Comparison of ENCODE assay signal across 1 cellular context in the genomic region with DNA sequence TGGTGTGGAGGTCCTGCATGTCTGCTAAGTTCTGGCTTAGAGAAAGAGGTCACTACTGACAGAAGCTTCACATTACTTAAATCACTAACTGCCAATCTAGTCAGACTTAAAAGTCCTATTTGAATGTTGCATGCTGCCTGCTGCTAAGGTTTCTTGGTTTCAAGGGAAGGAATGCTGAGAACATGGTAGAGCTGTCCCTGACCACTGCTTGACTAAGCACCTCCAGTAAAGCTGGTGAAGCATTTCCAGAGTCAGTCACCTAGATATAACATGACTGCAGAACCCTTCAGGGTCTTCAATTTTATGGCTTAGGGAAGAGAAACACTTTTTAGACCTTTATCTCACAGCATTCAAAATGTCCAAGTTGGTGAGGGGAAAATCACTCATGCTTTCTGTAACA.
TF ChIP-seq lines count a peak whose summit lies in the region.

No MANE protein-coding gene starts in this region.

TF ChIP-seq in WTC11, 78 proteins besides CTCF, POLR2A, EP300 and RAD21 (continued from another document):
- TF ChIP-seq, protein P1, sequence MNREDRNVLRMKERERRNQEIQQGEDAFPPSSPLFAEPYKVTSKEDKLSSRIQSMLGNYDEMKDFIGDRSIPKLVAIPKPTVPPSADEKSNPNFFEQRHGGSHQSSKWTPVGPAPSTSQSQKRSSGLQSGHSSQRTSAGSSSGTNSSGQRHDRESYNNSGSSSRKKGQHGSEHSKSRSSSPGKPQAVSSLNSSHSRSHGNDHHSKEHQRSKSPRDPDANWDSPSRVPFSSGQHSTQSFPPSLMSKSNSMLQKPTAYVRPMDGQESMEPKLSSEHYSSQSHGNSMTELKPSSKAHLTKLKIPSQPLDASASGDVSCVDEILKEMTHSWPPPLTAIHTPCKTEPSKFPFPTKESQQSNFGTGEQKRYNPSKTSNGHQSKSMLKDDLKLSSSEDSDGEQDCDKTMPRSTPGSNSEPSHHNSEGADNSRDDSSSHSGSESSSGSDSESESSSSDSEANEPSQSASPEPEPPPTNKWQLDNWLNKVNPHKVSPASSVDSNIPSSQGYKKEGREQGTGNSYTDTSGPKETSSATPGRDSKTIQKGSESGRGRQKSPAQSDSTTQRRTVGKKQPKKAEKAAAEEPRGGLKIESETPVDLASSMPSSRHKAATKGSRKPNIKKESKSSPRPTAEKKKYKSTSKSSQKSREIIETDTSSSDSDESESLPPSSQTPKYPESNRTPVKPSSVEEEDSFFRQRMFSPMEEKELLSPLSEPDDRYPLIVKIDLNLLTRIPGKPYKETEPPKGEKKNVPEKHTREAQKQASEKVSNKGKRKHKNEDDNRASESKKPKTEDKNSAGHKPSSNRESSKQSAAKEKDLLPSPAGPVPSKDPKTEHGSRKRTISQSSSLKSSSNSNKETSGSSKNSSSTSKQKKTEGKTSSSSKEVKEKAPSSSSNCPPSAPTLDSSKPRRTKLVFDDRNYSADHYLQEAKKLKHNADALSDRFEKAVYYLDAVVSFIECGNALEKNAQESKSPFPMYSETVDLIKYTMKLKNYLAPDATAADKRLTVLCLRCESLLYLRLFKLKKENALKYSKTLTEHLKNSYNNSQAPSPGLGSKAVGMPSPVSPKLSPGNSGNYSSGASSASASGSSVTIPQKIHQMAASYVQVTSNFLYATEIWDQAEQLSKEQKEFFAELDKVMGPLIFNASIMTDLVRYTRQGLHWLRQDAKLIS (CRISPR knock-in tag; IDR thresholded peaks at IDR 0.05; ENCODE audit: borderline replicate concordance) = no peak
- TF ChIP-seq ELF4 (CRISPR knock-in tag; IDR thresholded peaks at IDR 0.05; ENCODE audit: low read depth) (no peak), GTF2I (CRISPR knock-in tag; conservative IDR thresholded peaks at IDR 0.05) (no peak), IRF2 (CRISPR knock-in tag; IDR thresholded peaks at IDR 0.05; ENCODE audit: borderline replicate concordance, low read depth) (no peak), SMAD4 (CRISPR knock-in tag; IDR thresholded peaks at IDR 0.05) (no peak)
- TF ChIP-seq, protein P2, sequence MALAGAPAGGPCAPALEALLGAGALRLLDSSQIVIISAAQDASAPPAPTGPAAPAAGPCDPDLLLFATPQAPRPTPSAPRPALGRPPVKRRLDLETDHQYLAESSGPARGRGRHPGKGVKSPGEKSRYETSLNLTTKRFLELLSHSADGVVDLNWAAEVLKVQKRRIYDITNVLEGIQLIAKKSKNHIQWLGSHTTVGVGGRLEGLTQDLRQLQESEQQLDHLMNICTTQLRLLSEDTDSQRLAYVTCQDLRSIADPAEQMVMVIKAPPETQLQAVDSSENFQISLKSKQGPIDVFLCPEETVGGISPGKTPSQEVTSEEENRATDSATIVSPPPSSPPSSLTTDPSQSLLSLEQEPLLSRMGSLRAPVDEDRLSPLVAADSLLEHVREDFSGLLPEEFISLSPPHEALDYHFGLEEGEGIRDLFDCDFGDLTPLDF (CRISPR knock-in tag; IDR thresholded peaks at IDR 0.05) = no peak
- TF ChIP-seq, protein P3, sequence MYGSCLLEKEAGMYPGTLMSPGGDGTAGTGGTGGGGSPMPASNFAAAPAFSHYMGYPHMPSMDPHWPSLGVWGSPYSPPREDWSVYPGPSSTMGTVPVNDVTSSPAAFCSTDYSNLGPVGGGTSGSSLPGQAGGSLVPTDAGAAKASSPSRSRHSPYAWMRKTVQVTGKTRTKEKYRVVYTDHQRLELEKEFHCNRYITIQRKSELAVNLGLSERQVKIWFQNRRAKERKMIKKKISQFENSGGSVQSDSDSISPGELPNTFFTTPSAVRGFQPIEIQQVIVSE (CRISPR knock-in tag; IDR thresholded peaks at IDR 0.05; ENCODE audit: borderline replicate concordance) = no peak
